15 cellular contexts compared by ENCODE assay signal in the genomic region with DNA sequence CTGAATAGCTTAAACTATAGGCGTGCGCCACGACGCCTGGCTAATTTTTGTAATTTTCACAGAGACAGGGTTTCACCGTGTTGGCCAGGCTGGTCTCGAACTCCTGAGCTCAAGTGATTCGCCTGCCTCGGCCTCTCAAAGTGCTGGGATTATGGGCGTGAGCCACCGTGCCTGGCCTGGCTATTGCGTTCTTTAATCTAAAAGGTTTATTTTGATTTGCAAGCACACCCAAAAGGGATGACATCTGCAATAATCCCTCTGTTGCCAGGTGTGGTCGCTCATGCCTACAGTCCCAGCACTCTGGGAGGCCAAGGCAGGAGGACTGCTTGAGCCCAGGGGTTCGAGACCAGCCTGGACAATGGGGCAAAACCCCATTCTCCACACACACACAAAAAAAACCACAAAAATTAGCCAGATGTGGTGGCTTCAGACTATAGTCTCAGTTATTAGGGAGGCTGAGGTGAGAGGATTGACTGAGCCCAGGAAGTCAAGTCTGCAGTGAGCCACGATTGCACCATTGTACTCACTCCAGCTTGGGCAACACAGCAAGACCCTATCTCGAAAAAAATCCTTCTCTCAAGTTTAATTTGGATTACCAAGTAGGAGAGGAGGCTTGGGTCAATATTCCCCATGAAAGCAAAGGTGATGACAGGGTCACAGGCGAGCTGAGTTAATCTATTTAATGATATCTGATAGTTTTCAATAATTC.
A peak's percentile ranks its signal among the peaks of the same experiment; 100 is the strongest.
DNase-seq lines count a peak whose midpoint lies in the region; ATAC-seq, FAIRE-seq and TF ChIP-seq lines count a peak whose summit lies in the region.
"Had no signal": no experiment of that assay in that cellular context is flagged by ENCODE, and none has a peak within 500 bp of the region (broad histone marks: within the 10 kb centered on the region; RNA-seq: fewer than 3 reads in every experiment).

No MANE protein-coding gene starts in this region.

- peak overlapping the region; percentile 84 for H3K4me2 ChIP-seq in GM23248 (ENCODE audit: unreplicated experiment)
- peak overlapping the region; percentile 79 for H3K4me2 ChIP-seq in K562 (ENCODE audit: insufficient read depth, low read length)

- no TSS peak for BruUV-seq in K562 (replicated peaks; lab: Mats Ljungman, UMichigan)

- H3K9ac ChIP-seq in GM23248, result peak overlapping the region; percentile 59
- peak overlapping the region in 1 of 2 experiments; percentile 62; a peak in 3 of 4 replicates for H3K9ac ChIP-seq in K562 (ENCODE audit: insufficient read depth in 1 of 2, low read depth in 2 of 2, low read length in 2 of 2)
- H3K9ac ChIP-seq in kidney (ENCODE audit: low read length in 2 of 2), result no peak overlapping the region
- peak overlapping the region; percentile 75 to 98 (median 86) for H3K9ac ChIP-seq in skeletal muscle tissue (ENCODE audit: low read depth in 1 of 3, low read length in 3 of 3)

- H3K9me2 ChIP-seq in GM23248 (ENCODE audit: insufficient read depth), result no peaks in the 10 kb centered on the region

- CTCF ChIA-PET in K562 (lab: Yijun Ruan, JAX; ENCODE audit: low intra/inter-chr PET ratio), result no interaction called here

- TF ChIP-seq POLR2A in K562 (conservative IDR thresholded peaks at IDR 0.05), result no peak

- H3K27ac ChIP-seq in GM23248 (peak overlapping the region; percentile 76), K562 (ENCODE audit: extremely low read depth, low read depth, low read length) (peak overlapping the region; percentile 72), kidney (ENCODE audit: low read depth in 2 of 2, low read length in 2 of 2) (peak overlapping the region; percentile 45 to 59), skeletal muscle tissue (ENCODE audit: low read depth, low read length) (peak overlapping the region; percentile 83)
- H3K27ac ChIP-seq: HL-60 had no signal

- H3K4me3 ChIP-seq in GM23248 (peak overlapping the region; percentile 73), K562 (no peak overlapping the region), kidney (ENCODE audit: low read length in 2 of 2) (peak overlapping the region in 1 of 2 donors; percentile 58), skeletal muscle tissue (ENCODE audit: low read length in 3 of 3) (peak overlapping the region; percentile 63 to 92 (median 72))

- H3K27me3 ChIP-seq in GM23248 (replicated peaks; ENCODE audit: insufficient read depth) (no peaks in the 10 kb centered on the region), K562 (ENCODE audit: control insufficient read depth in 2 of 2, insufficient read depth in 2 of 2, low read length in 2 of 2) (no peaks in the 10 kb centered on the region), skeletal muscle tissue (ENCODE audit: control insufficient read depth in 3 of 3, insufficient read depth in 3 of 3, low read length in 3 of 3) (no peaks in the 10 kb centered on the region)

- no peaks in the 10 kb centered on the region for H3K79me2 ChIP-seq in GM23248 (ENCODE audit: insufficient read depth)
- H3K79me2 ChIP-seq in K562 (ENCODE audit: control insufficient read depth, insufficient read depth, low read length), result peaks cover 14% of the 10 kb centered on the region; the same call in 1 of the 3 replicates

- no peaks in the 10 kb centered on the region for H3K9me1 ChIP-seq in K562 (ENCODE audit: control insufficient read depth, insufficient read depth, low read length)

- in situ Hi-C loops in GM23248 (cut with MboI) (no loop called here), K562 (cut with MboI) (no loop called here)

- no peak for TF ChIP-seq EP300 in K562 (IDR thresholded peaks at IDR 0.05; ENCODE audit: low read length)

- H3K36me3 ChIP-seq in GM23248 (ENCODE audit: low read depth) (no peaks in the 10 kb centered on the region), K562 (ENCODE audit: control insufficient read depth, insufficient read depth, low read length) (peaks cover 12% of the 10 kb centered on the region; the same call in 2 of the 3 replicates), kidney (ENCODE audit: control insufficient read depth in 1 of 2, insufficient read depth in 2 of 2, low read length in 2 of 2) (peaks cover 0 to 4% of the 10 kb centered on the region in 2 donors), skeletal muscle tissue (ENCODE audit: control insufficient read depth in 3 of 3, insufficient read depth in 3 of 3, low read length in 3 of 3) (peaks cover 5 to 10% (median 6%) of the 10 kb centered on the region in 3 donors)

- no peaks in the 10 kb centered on the region for H3K9me3 ChIP-seq in GM23248 (ENCODE audit: low read depth)
- H3K9me3 ChIP-seq in K562 (replicated peaks; ENCODE audit: control insufficient read depth, insufficient read depth, low read depth, low read length), result no peaks in the 10 kb centered on the region
- no peaks in the 10 kb centered on the region for H3K9me3 ChIP-seq in kidney (ENCODE audit: control insufficient read depth in 1 of 2, low read length in 2 of 2)
- H3K9me3 ChIP-seq in skeletal muscle tissue (ENCODE audit: control insufficient read depth in 3 of 3, low read length in 3 of 3), result no peaks in the 10 kb centered on the region

- FAIRE-seq in K562 (lab: Jason Lieb, UNC), result no peak
- FAIRE-seq in kidney (lab: Jason Lieb, UNC), result no peak

- no peak for TF ChIP-seq CTCF in K562 (IDR thresholded peaks at IDR 0.05 in 2 of 3, conservative IDR thresholded peaks at IDR 0.05 in 1 of 3; ENCODE audit: insufficient read depth in 2 of 3, low read depth in 1 of 3, low read length in 3 of 3)
- TF ChIP-seq CTCF in kidney (IDR thresholded peaks at IDR 0.05; ENCODE audit: borderline replicate concordance, extremely low read depth, insufficient read depth), result no peak

- intact Hi-C loops in K562 (cut with micrococcal nuclease) (no loop called here), kidney (cut with DNase I) (no loop called here)

- POLR2A ChIA-PET in K562 (lab: Yijun Ruan, JAX), result interaction anchor here (0.6 to 1.4 kb wide), 6 partner anchors 9 to 179 kb away, joined by 3 to 7 read pairs (median 3); no protein-coding TSS in a partner anchor

- no peak for ATAC-seq in K562
- ATAC-seq: activated CD4-positive, CD25-positive, alpha-beta regulatory T cell treated with anti-CD3 and anti-CD28 coated beads, Interleukin-2, amount 50 U/mL, for 24 hours; activated T-cell treated with anti-CD3 and anti-CD28 coated beads, Interleukin-2, amount 50 U/mL, for 4 hours; naive thymus-derived CD8-positive, alpha-beta T cell had no signal

- no peak for TF ChIP-seq RAD21 in K562 (CRISPR knock-in tag; conservative IDR thresholded peaks at IDR 0.05 in 1 of 2, IDR thresholded peaks at IDR 0.05 in 1 of 2)

- peaks cover 39% of the 10 kb centered on the region for H3K4me1 ChIP-seq in GM23248 (ENCODE audit: insufficient read depth)
- H3K4me1 ChIP-seq in K562 (replicated peaks in 1 of 2; ENCODE audit: control insufficient read depth in 2 of 2, insufficient read depth in 2 of 2, low read length in 2 of 2), result peaks cover 7 to 38% of the 10 kb centered on the region in 2 experiments
- H3K4me1 ChIP-seq in kidney (ENCODE audit: control insufficient read depth in 1 of 2, insufficient read depth in 1 of 2, low read depth in 1 of 2, low read length in 2 of 2), result peaks cover 19 to 26% of the 10 kb centered on the region in 2 donors
- peaks cover 15 to 30% (median 22%) of the 10 kb centered on the region in 3 donors for H3K4me1 ChIP-seq in skeletal muscle tissue (ENCODE audit: control insufficient read depth in 3 of 3, insufficient read depth in 3 of 3, low read length in 3 of 3)

- H3F3A ChIP-seq in GM23248 (ENCODE audit: insufficient read depth), result peaks cover 30% of the 10 kb centered on the region

- WGBS in GM23248 (ENCODE audit: low coverage in 1 of 2, low lambda C conversion rate in 2 of 2, missing lambda C conversion rate in 2 of 2), 2 experiments, result 71 to 74% methylated on average over 13 to 16 of the region's 16 CpGs
- 81% methylated on average over 16 of the region's 16 CpGs for whole genome bisulfite sequencing in K562 (ENCODE audit: insufficient coverage, low coverage, missing lambda C conversion rate)

- H4K20me1 ChIP-seq in GM23248 (ENCODE audit: insufficient read depth), result no peaks in the 10 kb centered on the region
- no peaks in the 10 kb centered on the region for H4K20me1 ChIP-seq in K562 (replicated peaks; ENCODE audit: control insufficient read depth, insufficient read depth, low read length)

- peak overlapping the region; percentile 54; the same call in 1 of the 2 replicates for H2AFZ ChIP-seq in GM23248
- H2AFZ ChIP-seq in K562 (ENCODE audit: low read depth, low read length), result peak overlapping the region; percentile 91

- DNase-seq in GM23248 (no peak), K562 (ENCODE audit: extremely low read depth in 1 of 4, low spot score in 3 of 4) (no peak), kidney (peak; percentile 36), SW480 (ENCODE audit: low spot score) (no peak), mucosa of gallbladder (ENCODE audit: low spot score) (no peak), NCI-H748 (lab: John Stamatoyannopoulos, UW; ENCODE audit: unreplicated experiment) (no peak), hypothalamus (lab: John Stamatoyannopoulos, UW) (no peak)
- DNase-seq: activated T-cell treated with anti-CD3 and anti-CD28 coated beads, Interleukin-2, amount 50 U/mL, for 4 hours; CD4-positive, alpha-beta T cell; MV-4-11; naive thymus-derived CD8-positive, alpha-beta T cell; SIG-M5 had no signal

TF ChIP-seq in K562, 482 proteins besides CTCF, POLR2A, EP300 and RAD21 (continues in another document):
- TF ChIP-seq ETS1 (conservative IDR thresholded peaks at IDR 0.05; ENCODE audit: control insufficient read depth, low read depth, low read length) (no peak), DMBX1 (CRISPR knock-in tag; IDR thresholded peaks at IDR 0.05; ENCODE audit: borderline replicate concordance) (no peak), ZNF561 (CRISPR knock-in tag; conservative IDR thresholded peaks at IDR 0.05) (no peak), HDAC8 (tag; IDR thresholded peaks at IDR 0.05) (no peak), KDM1A (IDR thresholded peaks at IDR 0.05) (0 out of 4 replicates have a peak, but pooled peaks of 1 of the 2 experiments have one; percentile 10)

Comparison
In these comparisons a context has a peak if more than half of its experiments do, and no peak if none do; other contexts are left out.
1. H3K9ac ChIP-seq: peak in GM23248 (single experiment) and skeletal muscle tissue (3 of 3); none in kidney (0 of 2).
2. Peak in every context shown above with its lines, with median percentiles within 50 percentile points of each other: H3K27ac ChIP-seq.